ENCODE assay signal across 25 cellular contexts in genomic region chr3:133754973-133755828, GRCh38.
"Had no signal": no experiment of that assay in that cellular context is flagged by ENCODE, and none has a peak within 500 bp of the region (broad histone marks: within the 10 kb centered on the region; RNA-seq: fewer than 3 reads in every experiment).

No MANE protein-coding gene starts in this region.

- H3K36me3 Mint-ChIP-seq: memory B cell; mesothelial cell of epicardium; natural killer cell treated with Interleukin-12 subunit alpha and Interleukin-12 subunit beta and Interleukin-15 and Interleukin-18, amount 100 ng/mL, for 72 hours; neural progenitor cell; stimulated activated naive B cell treated with anti-CD40 and anti-IgM and Interleukin-4, amounts not matched to agents 10 μg/mL and 1 μg/mL and 100 μg/mL, for 72 hours had no signal

- H3K4me2 ChIP-seq: neural progenitor cell had no signal

- H3K9me3 ChIP-seq: heart left ventricle, left ventricle myocardium inferior, lower lobe of right lung, pancreas, thoracic aorta, transverse colon, uterus had no signal

- H3K9me3 Mint-ChIP-seq: memory B cell; mesothelial cell of epicardium; natural killer cell treated with Interleukin-12 subunit alpha and Interleukin-12 subunit beta and Interleukin-15 and Interleukin-18, amount 100 ng/mL, for 72 hours; neural progenitor cell; stimulated activated naive B cell treated with anti-CD40 and anti-IgM and Interleukin-4, amounts not matched to agents 10 μg/mL and 1 μg/mL and 100 μg/mL, for 72 hours; stimulated activated naive CD8-positive, alpha-beta T cell treated with anti-CD3 and anti-CD28 coated beads, Interleukin-15, amount 100 ng/mL, for 72 hours had no signal

- H3K27ac ChIP-seq: heart left ventricle, left ventricle myocardium inferior, lower lobe of right lung, neural progenitor cell, pancreas, thoracic aorta, transverse colon, uterus had no signal

- FAIRE-seq: endometrium, islet of Langerhans, pancreas had no signal

- DNase-seq: effector memory CD4-positive, alpha-beta T cell; foreskin melanocyte; heart left ventricle; hippocampal formation; kidney glomerular epithelial cell; left ventricle myocardium inferior; lower lobe of right lung; occipital lobe; pancreas; right cardiac atrium; stimulated activated CD4-positive, alpha-beta T cell treated with anti-CD3 and anti-CD28 coated beads, Interleukin-15, amount 100 ng/mL, for 24 hours; stimulated activated CD4-positive, alpha-beta T cell treated with anti-CD3 and anti-CD28 coated beads, Interleukin-1b, Interleukin-23, amount 100 ng/mL, for 48 hours; stimulated activated CD4-positive, alpha-beta T cell treated with anti-CD3 and anti-CD28 coated beads, Interleukin-4, amount 100 ng/mL, for 24 hours; stimulated activated naive B cell treated with anti-CD40 and anti-IgM and Interleukin-4, amounts not matched to agents 10 μg/mL and 1 μg/mL and 100 μg/mL, for 72 hours; stimulated activated naive CD8-positive, alpha-beta T cell treated with anti-CD3 and anti-CD28 coated beads, Interleukin-15, amount 100 ng/mL, for 72 hours; transverse colon; uterus had no signal

- ATAC-seq: heart left ventricle; lower lobe of right lung; natural killer cell treated with Interleukin-12 subunit alpha and Interleukin-12 subunit beta and Interleukin-15 and Interleukin-18, amount 100 ng/mL, for 72 hours; pancreas; right cardiac atrium; stimulated activated naive B cell treated with anti-CD40 and anti-IgM and Interleukin-4, amounts not matched to agents 10 μg/mL and 1 μg/mL and 100 μg/mL, for 72 hours; stimulated activated naive CD8-positive, alpha-beta T cell treated with anti-CD3 and anti-CD28 coated beads, Interleukin-15, amount 100 ng/mL, for 72 hours had no signal

- H3K27ac Mint-ChIP-seq: memory B cell; mesothelial cell of epicardium; natural killer cell treated with Interleukin-12 subunit alpha and Interleukin-12 subunit beta and Interleukin-15 and Interleukin-18, amount 100 ng/mL, for 72 hours; neural progenitor cell; progenitor cell of endocrine pancreas; stimulated activated naive B cell treated with anti-CD40 and anti-IgM and Interleukin-4, amounts not matched to agents 10 μg/mL and 1 μg/mL and 100 μg/mL, for 72 hours had no signal

- H3K36me3 ChIP-seq: heart left ventricle, left ventricle myocardium inferior, lower lobe of right lung, neural progenitor cell, pancreas, thoracic aorta, transverse colon, uterus had no signal

- H3K4me3 ChIP-seq: heart left ventricle, left ventricle myocardium inferior, lower lobe of right lung, neural progenitor cell, pancreas, thoracic aorta, transverse colon, uterus had no signal

- H3K4me3 Mint-ChIP-seq: memory B cell; mesothelial cell of epicardium; natural killer cell treated with Interleukin-12 subunit alpha and Interleukin-12 subunit beta and Interleukin-15 and Interleukin-18, amount 100 ng/mL, for 72 hours; neural progenitor cell; stimulated activated naive B cell treated with anti-CD40 and anti-IgM and Interleukin-4, amounts not matched to agents 10 μg/mL and 1 μg/mL and 100 μg/mL, for 72 hours; stimulated activated naive CD8-positive, alpha-beta T cell treated with anti-CD3 and anti-CD28 coated beads, Interleukin-15, amount 100 ng/mL, for 72 hours had no signal

- H3K27me3 ChIP-seq: heart left ventricle, neural progenitor cell, pancreas, transverse colon, uterus had no signal

- H2AFZ ChIP-seq: neural progenitor cell had no signal

- H3K9ac ChIP-seq: neural progenitor cell had no signal

- H3K27me3 Mint-ChIP-seq: stimulated activated naive CD8-positive, alpha-beta T cell treated with anti-CD3 and anti-CD28 coated beads, Interleukin-15, amount 100 ng/mL, for 72 hours had no signal

- H3K4me1 ChIP-seq: left ventricle myocardium inferior, lower lobe of right lung, transverse colon, uterus had no signal

- H3K4me1 Mint-ChIP-seq: memory B cell; neural progenitor cell; stimulated activated naive B cell treated with anti-CD40 and anti-IgM and Interleukin-4, amounts not matched to agents 10 μg/mL and 1 μg/mL and 100 μg/mL, for 72 hours; stimulated activated naive CD8-positive, alpha-beta T cell treated with anti-CD3 and anti-CD28 coated beads, Interleukin-15, amount 100 ng/mL, for 72 hours had no signal
